1 cellular context compared by ENCODE assay signal in genomic region chr5:95857185-95857945, GRCh38.
TF ChIP-seq lines count a peak whose summit lies in the region.

No MANE protein-coding gene starts in this region.

TF ChIP-seq in HepG2, 621 proteins besides CTCF, POLR2A, EP300 and RAD21 (continued from another document):
- TF ChIP-seq ARID5B (CRISPR knock-in tag; IDR thresholded peaks at IDR 0.05): peak; percentile 89
- TF ChIP-seq ZNF12 (CRISPR knock-in tag; IDR thresholded peaks at IDR 0.05): peak; percentile 65
- TF ChIP-seq GATAD1 (CRISPR knock-in tag; IDR thresholded peaks at IDR 0.05): peak; percentile 66
- 0 out of 2 replicates have a peak, but pooled peaks have one; percentile 63 for TF ChIP-seq MTF2 (CRISPR knock-in tag; IDR thresholded peaks at IDR 0.05; ENCODE audit: borderline replicate concordance)
- peak; percentile 93 for TF ChIP-seq BRF2 (CRISPR knock-in tag; IDR thresholded peaks at IDR 0.05)
- TF ChIP-seq ZFP37 (CRISPR knock-in tag; IDR thresholded peaks at IDR 0.05; ENCODE audit: borderline replicate concordance): peak; percentile 92; the same call in 1 of the 2 replicates
- TF ChIP-seq TBX2 (CRISPR knock-in tag; IDR thresholded peaks at IDR 0.05; ENCODE audit: borderline replicate concordance): peak; percentile 87
- TF ChIP-seq ZNF781 (CRISPR knock-in tag; IDR thresholded peaks at IDR 0.05; ENCODE audit: borderline replicate concordance, not compliant biosample characterization): peak; percentile 88
- TF ChIP-seq SKI (IDR thresholded peaks at IDR 0.05; ENCODE audit: partially characterized antibody): peak; percentile 83
- peak; percentile 56; the same call in 1 of the 2 replicates for TF ChIP-seq ZNF614 (CRISPR knock-in tag; IDR thresholded peaks at IDR 0.05; ENCODE audit: borderline replicate concordance)
- peak; percentile 46; the same call in 1 of the 2 replicates for TF ChIP-seq KMT2A (CRISPR knock-in tag; IDR thresholded peaks at IDR 0.05)
- TF ChIP-seq ZNF580 (CRISPR knock-in tag; IDR thresholded peaks at IDR 0.05; ENCODE audit: borderline replicate concordance, low read depth): peak; percentile 58; the same call in 1 of the 2 replicates
- no peak for TF ChIP-seq ZNF468 (CRISPR knock-in tag; IDR thresholded peaks at IDR 0.05)
- peak; percentile 80; the same call in 1 of the 2 replicates for TF ChIP-seq ZNF350 (CRISPR knock-in tag; IDR thresholded peaks at IDR 0.05; ENCODE audit: borderline replicate concordance, low read depth)
- 0 out of 2 replicates have a peak, but pooled peaks have one; percentile 28 for TF ChIP-seq ZNF138 (CRISPR knock-in tag; IDR thresholded peaks at IDR 0.05; ENCODE audit: low read depth)
- TF ChIP-seq ZNF772 (CRISPR knock-in tag; IDR thresholded peaks at IDR 0.05): peak; percentile 88
- peak; percentile 77 for TF ChIP-seq HNF4A (CRISPR knock-in tag; IDR thresholded peaks at IDR 0.05)
- TF ChIP-seq ZMYM4 (CRISPR knock-in tag; IDR thresholded peaks at IDR 0.05): peak; percentile 95
- TF ChIP-seq MXD4 (CRISPR knock-in tag; IDR thresholded peaks at IDR 0.05): peak; percentile 67; the same call in 1 of the 2 replicates
- TF ChIP-seq, protein P1, sequence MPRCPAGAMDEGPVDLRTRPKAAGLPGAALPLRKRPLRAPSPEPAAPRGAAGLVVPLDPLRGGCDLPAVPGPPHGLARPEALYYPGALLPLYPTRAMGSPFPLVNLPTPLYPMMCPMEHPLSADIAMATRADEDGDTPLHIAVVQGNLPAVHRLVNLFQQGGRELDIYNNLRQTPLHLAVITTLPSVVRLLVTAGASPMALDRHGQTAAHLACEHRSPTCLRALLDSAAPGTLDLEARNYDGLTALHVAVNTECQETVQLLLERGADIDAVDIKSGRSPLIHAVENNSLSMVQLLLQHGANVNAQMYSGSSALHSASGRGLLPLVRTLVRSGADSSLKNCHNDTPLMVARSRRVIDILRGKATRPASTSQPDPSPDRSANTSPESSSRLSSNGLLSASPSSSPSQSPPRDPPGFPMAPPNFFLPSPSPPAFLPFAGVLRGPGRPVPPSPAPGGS (CRISPR knock-in tag; IDR thresholded peaks at IDR 0.05): peak; percentile 63; the same call in 1 of the 2 replicates
